18 cellular contexts compared by ENCODE assay signal in genomic region chr9:133273819-133274218, GRCh38. TPM values are rescaled to one million over a fixed set of nuclear protein-coding genes. Genes with fewer than 3 reads are reported as not detected.
DNase-seq lines count a peak whose midpoint lies in the region; TF ChIP-seq lines count a peak whose summit lies in the region.
"Had no signal": no experiment of that assay in that cellular context is flagged by ENCODE, and none has a peak within 500 bp of the region (broad histone marks: within the 10 kb centered on the region; RNA-seq: fewer than 3 reads in every experiment).

No MANE protein-coding gene starts in this region.

- no peaks in the 10 kb centered on the region for H3K9me3 ChIP-seq in left ventricle myocardium inferior (replicated peaks)
- no peaks in the 10 kb centered on the region for H3K9me3 ChIP-seq in right atrium auricular region
- H3K9me3 ChIP-seq in hepatocyte (ENCODE audit: low read depth) = no peaks in the 10 kb centered on the region
- no peaks in the 10 kb centered on the region for H3K9me3 ChIP-seq in vagina

- H3K27ac ChIP-seq in left ventricle myocardium inferior (replicated peaks) = peak overlapping the region; percentile 86
- no peak overlapping the region for H3K27ac ChIP-seq in right atrium auricular region
- H3K27ac ChIP-seq in hepatocyte = peak overlapping the region; percentile 82
- no peak overlapping the region for H3K27ac ChIP-seq in vagina
- H3K27ac ChIP-seq: cardiac muscle cell, WERI-Rb-1 had no signal

- H2AFZ ChIP-seq in hepatocyte = no peak overlapping the region

- peaks cover 40% of the 10 kb centered on the region for H3K79me2 ChIP-seq in hepatocyte

- no peaks in the 10 kb centered on the region for H4K20me1 ChIP-seq in hepatocyte (ENCODE audit: insufficient read depth, poor library complexity, severe bottlenecking)

- no peak overlapping the region for H3K27ac Mint-ChIP-seq in osteocyte (ENCODE audit: unreplicated experiment)
- H3K27ac Mint-ChIP-seq: activated naive CD8-positive, alpha-beta T cell treated with anti-CD3 and anti-CD28 coated beads, Interleukin-2, amount 50 U/mL, for 24 hours; CD8-positive, alpha-beta T cell; HFFc6 had no signal

- H3K4me1 Mint-ChIP-seq in osteocyte (ENCODE audit: unreplicated experiment) = no peaks in the 10 kb centered on the region

- DNase-seq in left ventricle myocardium inferior = no peak
- DNase-seq in right atrium auricular region (ENCODE audit: low spot score) = no peak
- no peak for DNase-seq in hepatocyte (ENCODE audit: low spot score)
- peak; percentile 54 for DNase-seq in osteocyte (ENCODE audit: extremely low spot score, unreplicated experiment)
- no peak for DNase-seq in vagina (ENCODE audit: extremely low spot score in 2 of 2)
- DNase-seq in NCI-H1092 treated with DMSO at 0.1 percent for 48 hours (lab: John Stamatoyannopoulos, UW) = no peak
- DNase-seq in NCI-H2196 (lab: John Stamatoyannopoulos, UW; ENCODE audit: unreplicated experiment) = no peak
- DNase-seq in posterior vena cava (ENCODE audit: low spot score) = no peak
- DNase-seq: activated naive CD8-positive, alpha-beta T cell treated with anti-CD3 and anti-CD28 coated beads, Interleukin-2, amount 50 U/mL, for 24 hours; CD8-positive, alpha-beta T cell; effector CD4-positive, alpha-beta T cell; HFFc6; left cardiac atrium; NCI-H1417 treated with DMSO at 0.1 percent for 48 hours; NK-92 treated with Interleukin-12 subunit alpha and Interleukin-12 subunit beta, amount 100 ng/mL, for 24 hours; WERI-Rb-1 had no signal

- peaks cover 52% of the 10 kb centered on the region for H3K27me3 ChIP-seq in left ventricle myocardium inferior (ENCODE audit: low read depth)
- peaks cover 3 to 6% of the 10 kb centered on the region in 2 donors for H3K27me3 ChIP-seq in right atrium auricular region
- H3K27me3 ChIP-seq in hepatocyte = no peaks in the 10 kb centered on the region
- no peaks in the 10 kb centered on the region for H3K27me3 ChIP-seq in vagina

- H3K36me3 ChIP-seq in left ventricle myocardium inferior (no peaks in the 10 kb centered on the region), right atrium auricular region (no peaks in the 10 kb centered on the region), hepatocyte (replicated peaks; ENCODE audit: insufficient read depth, low read depth) (no peaks in the 10 kb centered on the region), vagina (no peaks in the 10 kb centered on the region)
- H3K36me3 ChIP-seq: cardiac muscle cell, WERI-Rb-1 had no signal

- no peaks in the 10 kb centered on the region for H3K9me2 ChIP-seq in hepatocyte (replicated peaks; ENCODE audit: insufficient read depth)

- H3K4me3 ChIP-seq in left ventricle myocardium inferior (peak overlapping the region; percentile 75), right atrium auricular region (no peak overlapping the region), hepatocyte (no peak overlapping the region), vagina (peak overlapping the region; percentile 49 to 51)
- H3K4me3 ChIP-seq: cardiac muscle cell had no signal

- no peak overlapping the region for H3K4me3 Mint-ChIP-seq in osteocyte (ENCODE audit: unreplicated experiment)
- H3K4me3 Mint-ChIP-seq: activated naive CD8-positive, alpha-beta T cell treated with anti-CD3 and anti-CD28 coated beads, Interleukin-2, amount 50 U/mL, for 24 hours; CD8-positive, alpha-beta T cell; HFFc6 had no signal

- no peaks in the 10 kb centered on the region for H3K36me3 Mint-ChIP-seq in osteocyte (ENCODE audit: unreplicated experiment)
- H3K36me3 Mint-ChIP-seq: CD8-positive, alpha-beta T cell had no signal

- no peak for TF ChIP-seq POLR2A in vagina (IDR thresholded peaks at IDR 0.05)

- intact Hi-C loops in left ventricle myocardium inferior (cut with micrococcal nuclease) (loop anchor here (10.0 kb wide), 1 partner anchor 89 kb away; no protein-coding TSS in a partner anchor), vagina (cut with DNase I) (no loop called here), posterior vena cava (cut with DNase I) (no loop called here)

- peaks cover 71% of the 10 kb centered on the region for H3K27me3 Mint-ChIP-seq in osteocyte (ENCODE audit: unreplicated experiment)

- H3K4me1 ChIP-seq in left ventricle myocardium inferior (peaks cover 37% of the 10 kb centered on the region), right atrium auricular region (peaks cover 0 to 8% of the 10 kb centered on the region in 2 donors), hepatocyte (ENCODE audit: insufficient read depth) (peaks cover 26% of the 10 kb centered on the region), vagina (peaks cover 9% of the 10 kb centered on the region)

- TF ChIP-seq CTCF in left ventricle myocardium inferior (IDR thresholded peaks at IDR 0.05; ENCODE audit: borderline replicate concordance) (no peak), right atrium auricular region (IDR thresholded peaks at IDR 0.05) (no peak), hepatocyte (IDR thresholded peaks at IDR 0.05; ENCODE audit: poor library complexity) (no peak), osteocyte (IDR thresholded peaks at IDR 0.05) (no peak), vagina (IDR thresholded peaks at IDR 0.05) (no peak)

- 69% methylated on average over 11 of the region's 11 CpGs for WGBS in hepatocyte (ENCODE audit: low lambda C conversion rate, missing lambda C conversion rate)

- peak overlapping the region; percentile 97 for H3K4me2 ChIP-seq in hepatocyte

- no peaks in the 10 kb centered on the region for H3K9me3 Mint-ChIP-seq in osteocyte (ENCODE audit: unreplicated experiment)
- H3K9me3 Mint-ChIP-seq: activated naive CD8-positive, alpha-beta T cell treated with anti-CD3 and anti-CD28 coated beads, Interleukin-2, amount 50 U/mL, for 24 hours; HFFc6 had no signal

RNA-seq across cellular contexts. Expression of gene ABO, which starts 1.2 kb away (rescaled TPM):
- 2.3 TPM for total RNA-seq in left ventricle myocardium inferior
- 1 to 10 TPM; 1.1 to 2.5 TPM for total RNA-seq in right atrium auricular region
- total RNA-seq in hepatocyte = 3.4 and 4.8 TPM in 2 replicates
- 9.5 and 15.7 TPM in 2 replicates for polyA plus RNA-seq in hepatocyte
- not detected in 2 replicates for total RNA-seq in osteocyte
- 17.2 TPM for total RNA-seq in vagina
- total RNA-seq in posterior vena cava = 1 to 10 TPM; 1.5 to 2.1 TPM
- total RNA-seq: CD8-positive, alpha-beta T cell; HFFc6; myocyte had no signal
- polyA plus RNA-seq: cardiac muscle cell had no signal

Comparison
In these comparisons a context has a peak if more than half of its experiments do, and no peak if none do; other contexts are left out.
1. H3K27ac ChIP-seq: peak in left ventricle myocardium inferior (single experiment) and hepatocyte (single experiment); none in right atrium auricular region (0 of 2) and vagina (single experiment).
2. H3K4me3 ChIP-seq: peak in left ventricle myocardium inferior (single experiment) and vagina (2 of 2); none in right atrium auricular region (0 of 2) and hepatocyte (single experiment).